ENCODE assay signal across 11 cellular contexts in the genomic region with DNA sequence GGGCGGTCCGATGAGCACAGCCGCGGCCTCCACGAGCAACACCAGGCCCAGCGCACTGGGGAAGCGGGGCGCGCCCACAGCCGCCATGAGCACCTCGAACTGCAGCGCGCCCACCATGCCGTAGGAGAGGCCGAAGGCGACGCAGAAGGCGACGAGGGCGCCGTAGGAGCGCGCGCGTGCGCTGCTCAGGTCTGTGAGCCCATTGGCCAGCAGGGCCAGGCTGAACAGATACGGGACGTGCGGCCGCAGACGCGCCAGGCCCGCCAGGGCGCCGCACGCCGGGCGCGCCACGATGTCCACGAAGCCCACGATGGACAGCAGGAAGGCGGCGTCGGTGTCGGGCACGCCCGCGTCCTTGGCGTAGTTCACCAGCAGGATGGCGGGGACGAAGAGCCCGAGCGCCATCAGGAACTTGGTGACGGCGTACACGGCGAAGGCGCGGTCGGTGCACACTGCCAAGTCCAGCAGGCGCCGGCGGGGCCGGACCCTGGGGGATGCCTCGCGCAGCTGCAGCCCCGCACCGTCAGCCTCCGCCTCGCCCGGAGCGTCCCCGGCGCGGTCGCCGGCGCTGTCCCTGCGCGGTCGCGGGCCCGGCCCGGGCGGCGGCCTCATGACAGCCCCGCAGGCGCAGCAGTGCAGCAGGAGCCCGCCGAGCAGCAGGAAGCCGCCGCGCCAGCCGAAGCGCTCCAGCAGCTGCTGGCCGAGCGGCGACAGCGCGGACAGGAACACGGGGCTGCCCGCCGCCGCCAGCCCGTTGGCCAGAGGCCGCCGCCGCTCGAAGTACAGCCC. TPM values are rescaled to one million over a fixed set of nuclear protein-coding genes. Genes with fewer than 3 reads are reported as not detected.
DNase-seq lines count a peak whose midpoint lies in the region; ATAC-seq, FAIRE-seq and TF ChIP-seq lines count a peak whose summit lies in the region.
"Had no signal": no experiment of that assay in that cellular context is flagged by ENCODE, and none has a peak within 500 bp of the region (broad histone marks: within the 10 kb centered on the region; RNA-seq: fewer than 3 reads in every experiment).

No MANE protein-coding gene starts in this region.

- H3K4me1 Mint-ChIP-seq in astrocyte (ENCODE audit: low read depth, unreplicated experiment), result no peaks in the 10 kb centered on the region

- no peaks in the 10 kb centered on the region for H3K79me2 ChIP-seq in astrocyte (ENCODE audit: insufficient read depth, low read length)
- H3K79me2 ChIP-seq in smooth muscle cell (ENCODE audit: low read depth), result no peaks in the 10 kb centered on the region

- no peaks in the 10 kb centered on the region for H3F3A ChIP-seq in smooth muscle cell (ENCODE audit: low read depth)

- peaks cover 2% of the 10 kb centered on the region for H3K9me3 Mint-ChIP-seq in astrocyte (ENCODE audit: unreplicated experiment)
- H3K9me3 Mint-ChIP-seq: neural crest cell had no signal

- no peaks in the 10 kb centered on the region for H3K36me3 ChIP-seq in astrocyte (ENCODE audit: insufficient read depth, low read length)
- H3K36me3 ChIP-seq in iPS-15b (ENCODE audit: control insufficient read depth, insufficient read depth, low read length), result peaks cover 5% of the 10 kb centered on the region
- no peaks in the 10 kb centered on the region for H3K36me3 ChIP-seq in smooth muscle cell (ENCODE audit: low read depth)
- H3K36me3 ChIP-seq: HAP-1 had no signal

- peaks cover 7% of the 10 kb centered on the region for H3K36me3 Mint-ChIP-seq in astrocyte (ENCODE audit: low read depth, unreplicated experiment)

- no peak for ATAC-seq in HG03039 (IDR thresholded peaks at IDR 0.05; ENCODE audit: unreplicated experiment)
- ATAC-seq in GM18909 (IDR thresholded peaks at IDR 0.05; ENCODE audit: poor library complexity, unreplicated experiment), result no peak

- H4K20me1 ChIP-seq in astrocyte (ENCODE audit: insufficient read depth, low read length), result no peaks in the 10 kb centered on the region
- no peaks in the 10 kb centered on the region for H4K20me1 ChIP-seq in smooth muscle cell (ENCODE audit: low read depth)

- H3K27me3 ChIP-seq in astrocyte (ENCODE audit: insufficient read depth, low read length) (peaks cover 18% of the 10 kb centered on the region), iPS-15b (ENCODE audit: control insufficient read depth, insufficient read depth, low read length) (peaks cover 13% of the 10 kb centered on the region), smooth muscle cell (ENCODE audit: low read depth) (peaks cover 4% of the 10 kb centered on the region)

- peaks cover 15% of the 10 kb centered on the region for H3K27me3 Mint-ChIP-seq in astrocyte (ENCODE audit: low read depth, unreplicated experiment)

- TF ChIP-seq CTCF in astrocyte (IDR thresholded peaks at IDR 0.05; ENCODE audit: insufficient read depth, low read depth, low read length), result no peak
- TF ChIP-seq CTCF in smooth muscle cell (IDR thresholded peaks at IDR 0.05; ENCODE audit: borderline replicate concordance, insufficient read depth, poor library complexity, severe bottlenecking), result no peak

- H3K4me3 ChIP-seq in astrocyte (ENCODE audit: insufficient read depth, low read depth, low read length) (peak overlapping the region; percentile 33), iPS-15b (ENCODE audit: low read depth, low read length) (peak overlapping the region; percentile 48), smooth muscle cell (peak overlapping the region; percentile 36)
- H3K4me3 ChIP-seq: HAP-1 had no signal

- H3K4me1 ChIP-seq in astrocyte (ENCODE audit: insufficient read depth, low read length) (peaks cover 4% of the 10 kb centered on the region), iPS-15b (ENCODE audit: control insufficient read depth, insufficient read depth, low read length) (no peaks in the 10 kb centered on the region), smooth muscle cell (ENCODE audit: low read depth) (peaks cover 22% of the 10 kb centered on the region)

- H3K9ac ChIP-seq in astrocyte (ENCODE audit: low read length) (no peak overlapping the region), iPS-15b (ENCODE audit: low read depth, low read length) (no peak overlapping the region), smooth muscle cell (ENCODE audit: low read depth) (no peak overlapping the region)

- H3K4me2 ChIP-seq in astrocyte (ENCODE audit: low read length) (peak overlapping the region; percentile 83), smooth muscle cell (peak overlapping the region; percentile 85)

- WGBS in smooth muscle cell (ENCODE audit: low lambda C conversion rate), result 18% methylated on average over 108 of the region's 110 CpGs

- H2AFZ ChIP-seq in astrocyte (ENCODE audit: low read depth, low read length) (peak overlapping the region; percentile 91), smooth muscle cell (ENCODE audit: low read depth) (no peak overlapping the region)

- no peak overlapping the region for H3K4me3 Mint-ChIP-seq in astrocyte (ENCODE audit: unreplicated experiment)
- H3K4me3 Mint-ChIP-seq: neural crest cell had no signal

- H3K27ac Mint-ChIP-seq in astrocyte (ENCODE audit: unreplicated experiment), result no peak overlapping the region

- H3K27ac ChIP-seq in astrocyte (ENCODE audit: low read depth, low read length) (no peak overlapping the region), smooth muscle cell (ENCODE audit: low read depth) (no peak overlapping the region)
- H3K27ac ChIP-seq: VCaP had no signal

- H3K9me3 ChIP-seq in astrocyte (ENCODE audit: insufficient read depth, low read depth, low read length) (no peaks in the 10 kb centered on the region), iPS-15b (ENCODE audit: control insufficient read depth, insufficient read depth, low read length) (no peaks in the 10 kb centered on the region), smooth muscle cell (replicated peaks; ENCODE audit: low read depth) (no peaks in the 10 kb centered on the region)
- H3K9me3 ChIP-seq: HAP-1 had no signal

- DNase-seq in HT-29 (ENCODE audit: low spot score), result peak; percentile 29
- peak; percentile 30 for DNase-seq in astrocyte (ENCODE audit: low read depth)
- no peak for DNase-seq in smooth muscle cell (lab: John Stamatoyannopoulos, UW; ENCODE audit: unreplicated experiment)
- DNase-seq in stimulated activated CD4-positive, alpha-beta T cell treated with anti-CD3 and anti-CD28 coated beads, Interleukin-4, amount 100 ng/mL, for 1 hour, result no peak
- DNase-seq in kidney glomerular epithelial cell (lab: John Stamatoyannopoulos, UW), result no peak

- no peak for FAIRE-seq in astrocyte (lab: Jason Lieb, UNC)

RNA-seq across cellular contexts. Expression of gene SLC16A8, which starts 2.9 kb away (rescaled TPM):
- total RNA-seq in HT-29 (2014; rRNA removed; shearing (Covaris generic)), result not detected in 2 replicates
- not detected in 2 replicates for total RNA-seq in astrocyte
- total RNA-seq in smooth muscle cell, result 0.09 TPM in 1 of 2 replicates, not detected in the other
- polyA plus RNA-seq in smooth muscle cell, result 0.93 and 1.4 TPM in 2 replicates

RNA-seq across cellular contexts. Expression of gene PICK1, which starts 23.8 kb away (rescaled TPM):
- 49.5 and 52.5 TPM in 2 replicates for total RNA-seq in HT-29 (2014; rRNA removed; shearing (Covaris generic))
- 20.7 and 22.9 TPM in 2 replicates for total RNA-seq in astrocyte
- 8.8 and 23.4 TPM in 2 replicates for total RNA-seq in smooth muscle cell
- polyA plus RNA-seq in smooth muscle cell, result 17.5 and 30.1 TPM in 2 replicates

RNA-seq across cellular contexts. Expression of gene BAIAP2L2, which starts 29.4 kb away (rescaled TPM):
- 9.5 and 11.6 TPM in 2 replicates for total RNA-seq in HT-29 (2014; rRNA removed; shearing (Covaris generic))
- total RNA-seq in astrocyte (0.54 and 0.94 TPM in 2 replicates), smooth muscle cell (0.13 and 0.31 TPM in 2 replicates)
- polyA plus RNA-seq in smooth muscle cell, result 0.67 and 1.3 TPM in 2 replicates

Comparison
In these comparisons a context has a peak if more than half of its experiments do, and no peak if none do; other contexts are left out.
1. DNase-seq: peak in HT-29 (single experiment) and astrocyte (single experiment); none in smooth muscle cell (single experiment), stimulated activated CD4-positive, alpha-beta T cell treated with anti-CD3 and anti-CD28 coated beads, Interleukin-4, amount 100 ng/mL, for 1 hour (single experiment) and kidney glomerular epithelial cell (single experiment).
2. Peak in every context shown above with its lines, with median percentiles within 50 percentile points of each other: H3K4me3 ChIP-seq.